11 cellular contexts compared by ENCODE assay signal in the genomic region with DNA sequence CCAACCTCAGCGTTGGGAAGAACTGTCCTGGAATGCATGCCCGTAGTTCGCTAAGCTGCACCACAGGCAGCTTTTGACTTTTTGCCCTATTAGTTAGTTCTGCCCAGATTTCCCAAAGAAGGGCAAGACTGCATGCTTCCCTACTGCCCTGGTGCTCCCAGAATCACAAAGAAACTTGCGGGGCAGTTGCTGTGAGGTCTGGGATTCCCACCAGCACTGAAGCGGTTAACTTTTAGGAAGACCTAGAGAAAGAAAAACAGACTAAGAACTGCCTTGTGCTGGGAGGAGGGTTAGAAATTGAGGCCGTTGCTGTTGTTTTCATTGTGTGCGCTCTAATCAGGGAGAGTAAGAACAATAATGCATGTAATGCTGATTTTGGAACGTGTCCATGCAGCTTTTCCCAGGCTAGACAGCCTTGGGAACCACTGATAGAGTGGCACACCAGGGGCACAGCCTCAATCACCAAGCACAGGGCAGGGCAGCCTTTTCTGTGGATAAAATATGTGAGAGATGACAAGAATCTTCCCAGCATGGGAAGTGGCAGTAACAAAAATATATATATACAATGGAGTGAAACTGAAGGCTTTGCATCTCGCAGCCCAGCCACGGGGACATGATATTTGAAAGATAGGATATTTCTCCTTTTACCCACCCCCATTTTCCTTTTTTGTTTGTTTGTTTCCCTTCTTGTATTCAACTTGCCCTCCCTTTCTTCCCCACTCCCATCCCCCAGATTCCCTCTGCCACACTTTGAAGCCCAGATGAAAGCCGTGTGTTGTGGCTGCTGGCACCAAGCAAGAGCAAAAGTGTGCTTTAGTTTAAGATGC.
DNase-seq lines count a peak whose midpoint lies in the region; ATAC-seq and TF ChIP-seq lines count a peak whose summit lies in the region.
"Had no signal": no experiment of that assay in that cellular context is flagged by ENCODE, and none has a peak within 500 bp of the region (broad histone marks: within the 10 kb centered on the region; RNA-seq: fewer than 3 reads in every experiment).

No MANE protein-coding gene starts in this region.

- no peak for DNase-seq in AG04449 (ENCODE audit: low read depth, low spot score)
- DNase-seq in NCI-H2029 treated with DMSO at 0.1 percent for 48 hours (lab: John Stamatoyannopoulos, UW), result peak; percentile 79
- DNase-seq in endodermal cell, result peak; percentile 63
- peak; percentile 61 for DNase-seq in midbrain (lab: John Stamatoyannopoulos, UW)
- DNase-seq in mesenteric fat pad (ENCODE audit: low spot score), result no peak
- DNase-seq in T-helper 17 cell, result no peak
- no peak for DNase-seq in activated CD4-positive, alpha-beta T cell treated with anti-CD3 and anti-CD28 coated beads for 4 hours
- DNase-seq: CD4-positive, CD25-positive, alpha-beta regulatory T cell; naive thymus-derived CD4-positive, alpha-beta T cell had no signal

- 0 out of 2 replicates have a peak overlapping the region, but pooled peaks have one; percentile 6 for H3K4me3 ChIP-seq in AG04449 (ENCODE audit: low read depth, low read length)
- peak overlapping the region; percentile 56 for H3K4me3 ChIP-seq in endodermal cell (ENCODE audit: low read length)
- H3K4me3 ChIP-seq: suprapubic skin had no signal

- H3K27me3 ChIP-seq in endodermal cell (ENCODE audit: control insufficient read depth, insufficient read depth, low read length, poor library complexity, severe bottlenecking), result no peaks in the 10 kb centered on the region
- H3K27me3 ChIP-seq: suprapubic skin had no signal

- H3K4me1 Mint-ChIP-seq in endodermal cell, result peaks cover 19% of the 10 kb centered on the region
- no peaks in the 10 kb centered on the region for H3K4me1 Mint-ChIP-seq in T-helper 17 cell
- H3K4me1 Mint-ChIP-seq: CD4-positive, CD25-positive, alpha-beta regulatory T cell; naive thymus-derived CD4-positive, alpha-beta T cell had no signal

- no peaks in the 10 kb centered on the region for H3K36me3 Mint-ChIP-seq in endodermal cell (ENCODE audit: low read depth)
- H3K36me3 Mint-ChIP-seq in T-helper 17 cell (ENCODE audit: low read depth), result no peaks in the 10 kb centered on the region
- H3K36me3 Mint-ChIP-seq: CD4-positive, CD25-positive, alpha-beta regulatory T cell; naive thymus-derived CD4-positive, alpha-beta T cell had no signal

- 34 to 38% methylated on average over 5 to 11 of the region's 11 CpGs for WGBS in endodermal cell (ENCODE audit: insufficient coverage in 1 of 2, insufficient read length in 1 of 2), 2 experiments

- CTCF ChIA-PET in AG04449 (lab: Yijun Ruan, JAX), result no interaction called here

- peak overlapping the region; percentile 84 for H3K27ac Mint-ChIP-seq in endodermal cell
- no peak overlapping the region for H3K27ac Mint-ChIP-seq in T-helper 17 cell
- H3K27ac Mint-ChIP-seq: CD4-positive, CD25-positive, alpha-beta regulatory T cell; naive thymus-derived CD4-positive, alpha-beta T cell had no signal

- peaks cover 19% of the 10 kb centered on the region for H3K9me3 Mint-ChIP-seq in endodermal cell

- no peaks in the 10 kb centered on the region for H3K4me1 ChIP-seq in endodermal cell (ENCODE audit: control insufficient read depth, insufficient read depth, low read length)

- no peaks in the 10 kb centered on the region for H3K27me3 Mint-ChIP-seq in endodermal cell (ENCODE audit: insufficient read depth)
- peaks cover 35% of the 10 kb centered on the region for H3K27me3 Mint-ChIP-seq in T-helper 17 cell
- H3K27me3 Mint-ChIP-seq: CD4-positive, CD25-positive, alpha-beta regulatory T cell had no signal

- H3K36me3 ChIP-seq in endodermal cell (ENCODE audit: control insufficient read depth, insufficient read depth, low read length), result no peaks in the 10 kb centered on the region
- H3K36me3 ChIP-seq: suprapubic skin had no signal

- ATAC-seq in GM21447 (IDR thresholded peaks at IDR 0.05; ENCODE audit: unreplicated experiment) (no peak), T-helper 17 cell (no peak)
- ATAC-seq: naive thymus-derived CD4-positive, alpha-beta T cell had no signal

- H3K27ac ChIP-seq in endodermal cell (ENCODE audit: low read depth, low read length), result peak overlapping the region; percentile 81
- H3K27ac ChIP-seq: suprapubic skin had no signal

- TF ChIP-seq CTCF in AG04449 (IDR thresholded peaks at IDR 0.05; ENCODE audit: insufficient read depth, low read length, missing control alignments), result no peak
- TF ChIP-seq CTCF in endodermal cell (conservative IDR thresholded peaks at IDR 0.05), result no peak

- H3K9ac ChIP-seq in endodermal cell (ENCODE audit: extremely low read depth, low read length, poor library complexity, severe bottlenecking), result no peak overlapping the region

- H3K9me3 ChIP-seq in endodermal cell (ENCODE audit: control insufficient read depth, low read length) (no peaks in the 10 kb centered on the region), T-helper 17 cell (ENCODE audit: control insufficient read depth, low read length, poor library complexity, severe bottlenecking) (no peaks in the 10 kb centered on the region)
- H3K9me3 ChIP-seq: suprapubic skin had no signal

- H3K4me3 Mint-ChIP-seq in endodermal cell, result peak overlapping the region; percentile 26
- no peak overlapping the region for H3K4me3 Mint-ChIP-seq in T-helper 17 cell
- H3K4me3 Mint-ChIP-seq: CD4-positive, CD25-positive, alpha-beta regulatory T cell; naive thymus-derived CD4-positive, alpha-beta T cell had no signal

- POLR2A ChIA-PET in AG04449 (lab: Yijun Ruan, JAX), result no interaction called here

Comparison
In these comparisons a context has a peak if more than half of its experiments do, and no peak if none do; other contexts are left out.
1. DNase-seq: peak in NCI-H2029 treated with DMSO at 0.1 percent for 48 hours (single experiment), endodermal cell (single experiment) and midbrain (single experiment); none in AG04449 (single experiment), mesenteric fat pad (single experiment), T-helper 17 cell (0 of 3) and activated CD4-positive, alpha-beta T cell treated with anti-CD3 and anti-CD28 coated beads for 4 hours (0 of 2).